In the genomic region with DNA sequence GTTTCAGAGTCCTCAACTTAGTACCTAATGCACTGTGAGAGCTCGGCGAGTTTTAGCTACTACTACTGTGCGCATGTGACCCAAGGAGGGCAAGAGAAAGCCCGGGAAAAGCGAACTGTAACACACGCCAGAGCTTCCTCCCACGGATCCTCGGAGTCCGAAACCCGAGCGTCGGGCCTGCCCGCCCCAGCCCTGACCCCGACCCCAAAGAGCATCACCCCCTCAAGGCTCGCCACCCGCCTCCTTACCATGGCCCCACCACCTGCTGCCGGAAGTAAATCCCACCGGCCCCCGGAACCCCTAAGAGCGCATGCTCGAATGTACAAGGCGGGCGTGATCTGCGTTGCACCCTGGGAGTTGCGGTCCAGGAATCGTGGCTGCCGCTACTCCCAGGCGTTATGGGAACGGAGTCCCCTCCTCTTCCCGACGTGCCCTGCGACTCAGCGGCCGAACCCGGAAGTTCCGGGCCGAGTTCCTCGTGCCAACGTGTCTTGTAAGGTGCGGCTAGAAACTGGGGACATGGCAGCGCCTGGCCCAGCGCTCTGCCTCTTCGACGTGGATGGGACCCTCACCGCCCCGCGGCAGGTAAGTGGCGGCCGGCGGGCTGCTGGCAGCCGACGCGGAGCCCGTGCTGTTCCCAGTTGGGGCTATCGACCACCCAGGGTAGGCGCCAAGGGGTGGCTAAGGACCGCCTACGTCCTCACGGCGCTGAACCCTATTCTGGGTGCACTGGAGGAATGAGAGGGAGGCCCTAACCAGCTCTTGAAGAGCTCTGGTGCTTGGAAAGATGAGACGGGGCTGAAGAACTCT, we compare ENCODE assay signal across 8 cellular contexts. TPM values are rescaled to one million over a fixed set of nuclear protein-coding genes. Genes with fewer than 3 reads are reported as not detected.
DNase-seq lines count a peak whose midpoint lies in the region; ATAC-seq and TF ChIP-seq lines count a peak whose summit lies in the region.

Gene PMM2 (plus strand): TSS at position 476 of the 810 bp plus-strand sequence. CDS start 44 bp downstream, at position 520.
Gene TMEM186 (minus strand): TSS at position 276 of the 810 bp plus-strand sequence. CDS start 25 bp downstream, at position 251.

- ATAC-seq in GM19035 (IDR thresholded peaks at IDR 0.05; ENCODE audit: unreplicated experiment) (peak; percentile 95), HG03342 (IDR thresholded peaks at IDR 0.05; ENCODE audit: unreplicated experiment) (peak; percentile 91)

- DNase-seq in AG10803 (ENCODE audit: low read depth) (peak; percentile 95), NCI-H345 treated with DMSO at 0.1 percent for 48 hours (lab: John Stamatoyannopoulos, UW; ENCODE audit: unreplicated experiment) (peak; percentile 96), inferior parietal cortex (ENCODE audit: extremely low spot score) (peak; percentile 98), spleen (peak; percentile 100)
- peak; percentile 81 to 92 (median 90) for DNase-seq in activated CD4-positive, CD25-positive, alpha-beta regulatory T cell (lab: John Stamatoyannopoulos, UW)
- DNase-seq in central memory CD4-positive, alpha-beta T cell = peak; percentile 94

- TF ChIP-seq CTCF in AG10803 (conservative IDR thresholded peaks at IDR 0.05; ENCODE audit: low read length) (no peak), spleen (IDR thresholded peaks at IDR 0.05 in 8 of 11, conservative IDR thresholded peaks at IDR 0.05 in 3 of 11) (peak in 4 of 11 experiments; percentile 34 to 43 (median 38))

- intact Hi-C loops in spleen (cut with DNase I; ENCODE audit: low total_unique reads) = loop anchor here (5.0 kb wide), 1 partner anchor 70 kb away; the partner anchor contains the start of gene CARHSP1

- WGBS in spleen, 5 donors = 0 to 1% (median 0%) methylated on average over 28 to 61 of the region's 61 CpGs

- TF ChIP-seq POLR2A in spleen (IDR thresholded peaks at IDR 0.05) = peak in 1 of 3 donors; percentile 8

- H3K27me3 ChIP-seq in spleen (replicated peaks in 1 of 7) = no peaks in the 10 kb centered on the region

- peak within 1 kb of the TSS; percentile 56 to 87 (median 84) for H3K27ac ChIP-seq in spleen

- peak within 1 kb of the TSS; percentile 96 for H3K4me3 ChIP-seq in AG10803 (ENCODE audit: low read length)
- peak within 1 kb of the TSS; percentile 75 to 100 (median 95) for H3K4me3 ChIP-seq in spleen

- H3K9me3 ChIP-seq in spleen = no peaks in the 10 kb centered on the region

- H3K4me1 ChIP-seq in spleen = peaks cover 21 to 64% (median 41%) of the 10 kb centered on the region in 6 donors

- H3K36me3 ChIP-seq in spleen = peaks cover 0 to 40% (median 10%) of the 10 kb centered on the region in 6 donors

RNA-seq across cellular contexts. Expression of gene PMM2, which starts in this region (rescaled TPM):
- total RNA-seq in spleen = 10 to 100 TPM; 26.5 to 38.8 (median 33.6) TPM
- polyA plus RNA-seq in spleen = 10 to 100 TPM; 13.0 to 14.4 (median 13.2) TPM

RNA-seq across cellular contexts. Expression of gene TMEM186, which starts in this region (rescaled TPM):
- total RNA-seq in spleen = 10 to 100 TPM in 1 of 7 donors, 1 to 10 TPM in 6; 5.8 to 12.1 (median 8.1) TPM
- 10 to 100 TPM; 10.3 to 13.3 (median 11.3) TPM for polyA plus RNA-seq in spleen

Comparison
In these comparisons a context has a peak if more than half of its experiments do, and no peak if none do; other contexts are left out.
1. Peak in every context shown above with its lines: DNase-seq, ATAC-seq, H3K4me3 ChIP-seq and H3K27ac ChIP-seq.